In genomic region chr20:258269-258858, GRCh38 we compare ENCODE assay signal across 19 cellular contexts. TPM values are rescaled to one million over a fixed set of nuclear protein-coding genes. Genes with fewer than 3 reads are reported as not detected.
DNase-seq lines count a peak whose midpoint lies in the region; ATAC-seq, FAIRE-seq and TF ChIP-seq lines count a peak whose summit lies in the region.
"Had no signal": no experiment of that assay in that cellular context is flagged by ENCODE, and none has a peak within 500 bp of the region (broad histone marks: within the 10 kb centered on the region; RNA-seq: fewer than 3 reads in every experiment).

No MANE protein-coding gene starts in this region.

- peak overlapping the region; percentile 13 for H3K4me3 ChIP-seq in CD4-positive, CD25-positive, alpha-beta regulatory T cell (ENCODE audit: low read depth, low read length)
- H3K4me3 ChIP-seq in NB4 (ENCODE audit: low read depth, low read length) (no peak overlapping the region), K562 (no peak overlapping the region), esophagus muscularis mucosa (no peak overlapping the region)
- H3K4me3 ChIP-seq: A549, GM23338, PC-9 had no signal

- H2AFZ ChIP-seq in K562 (ENCODE audit: low read depth, low read length): peak overlapping the region; percentile 90
- H2AFZ ChIP-seq: GM23338, PC-9 had no signal

- TF ChIP-seq EP300 in K562 (IDR thresholded peaks at IDR 0.05; ENCODE audit: low read length) (no peak), esophagus muscularis mucosa (IDR thresholded peaks at IDR 0.05) (no peak)

- peaks cover 5% of the 10 kb centered on the region for H3K4me1 ChIP-seq in CD4-positive, CD25-positive, alpha-beta regulatory T cell (ENCODE audit: control insufficient read depth, insufficient read depth, low read length, poor library complexity, severe bottlenecking)
- H3K4me1 ChIP-seq in K562 (replicated peaks in 1 of 2; ENCODE audit: control insufficient read depth in 2 of 2, insufficient read depth in 2 of 2, low read length in 2 of 2) (peaks cover 6 to 21% of the 10 kb centered on the region in 2 experiments), esophagus muscularis mucosa (no peaks in the 10 kb centered on the region)
- H3K4me1 ChIP-seq: A549 had no signal

- H3K9ac ChIP-seq in K562 (ENCODE audit: insufficient read depth in 1 of 2, low read depth in 2 of 2, low read length in 2 of 2): peak overlapping the region in 1 of 2 experiments; percentile 3; a peak in 1 of 4 replicates

- peaks cover 12% of the 10 kb centered on the region for H3K4me1 Mint-ChIP-seq in activated T-cell treated with anti-CD3 and anti-CD28 coated beads, Interleukin-2, amount 50 U/mL, for 24 hours (ENCODE audit: low read depth)
- peaks cover 5 to 21% (median 11%) of the 10 kb centered on the region in 4 donors for H3K4me1 Mint-ChIP-seq in CD4-positive, CD25-positive, alpha-beta regulatory T cell

- no peaks in the 10 kb centered on the region for H4K20me1 ChIP-seq in K562 (replicated peaks; ENCODE audit: control insufficient read depth, insufficient read depth, low read length)

- H3K27ac ChIP-seq in CD4-positive, CD25-positive, alpha-beta regulatory T cell (ENCODE audit: insufficient read depth, low read length, poor library complexity, severe bottlenecking): no peak overlapping the region
- H3K27ac ChIP-seq in K562 (ENCODE audit: extremely low read depth, low read depth, low read length): peak overlapping the region; percentile 32; the same call in 1 of the 3 replicates
- H3K27ac ChIP-seq in esophagus muscularis mucosa (replicated peaks in 1 of 4): no peak overlapping the region
- H3K27ac ChIP-seq: A549, PC-9 had no signal

- no peaks in the 10 kb centered on the region for H3K9me3 ChIP-seq in CD4-positive, CD25-positive, alpha-beta regulatory T cell (ENCODE audit: control insufficient read depth in 2 of 2, low read length in 2 of 2)
- H3K9me3 ChIP-seq in K562 (replicated peaks; ENCODE audit: control insufficient read depth, insufficient read depth, low read depth, low read length): no peaks in the 10 kb centered on the region
- no peaks in the 10 kb centered on the region for H3K9me3 ChIP-seq in esophagus muscularis mucosa
- H3K9me3 ChIP-seq: A549 had no signal

- BruUV-seq in K562 (replicated peaks; lab: Mats Ljungman, UMichigan): no TSS peak

- H3K4me3 Mint-ChIP-seq in activated T-cell treated with anti-CD3 and anti-CD28 coated beads, Interleukin-2, amount 50 U/mL, for 24 hours: no peak overlapping the region
- H3K4me3 Mint-ChIP-seq in CD4-positive, CD25-positive, alpha-beta regulatory T cell: peak overlapping the region in 1 of 4 donors; percentile 56
- H3K4me3 Mint-ChIP-seq: CD8-positive, alpha-beta memory T cell; GM23338 had no signal

- POLR2A ChIA-PET in K562 (lab: Yijun Ruan, JAX): interaction anchor here (0.6 to 0.8 kb wide), 2 partner anchors 8 to 21 kb away, joined by 3 read pairs; no protein-coding TSS in a partner anchor

- H3K9me3 Mint-ChIP-seq in activated T-cell treated with anti-CD3 and anti-CD28 coated beads, Interleukin-2, amount 50 U/mL, for 24 hours: no peaks in the 10 kb centered on the region
- H3K9me3 Mint-ChIP-seq in CD4-positive, CD25-positive, alpha-beta regulatory T cell: no peaks in the 10 kb centered on the region
- H3K9me3 Mint-ChIP-seq: CD8-positive, alpha-beta memory T cell; GM23338 had no signal

- peak overlapping the region; percentile 24 for H3K27ac Mint-ChIP-seq in activated T-cell treated with anti-CD3 and anti-CD28 coated beads, Interleukin-2, amount 50 U/mL, for 24 hours
- H3K27ac Mint-ChIP-seq in CD4-positive, CD25-positive, alpha-beta regulatory T cell: peak overlapping the region in 2 of 3 donors; percentile 63 to 65
- H3K27ac Mint-ChIP-seq: GM23338 had no signal

- no peaks in the 10 kb centered on the region for H3K27me3 ChIP-seq in CD4-positive, CD25-positive, alpha-beta regulatory T cell (ENCODE audit: control insufficient read depth, insufficient read depth, low read length)
- H3K27me3 ChIP-seq in K562 (ENCODE audit: control insufficient read depth in 2 of 2, insufficient read depth in 2 of 2, low read length in 2 of 2): no peaks in the 10 kb centered on the region
- peaks cover 0 to 20% (median 0%) of the 10 kb centered on the region in 4 donors for H3K27me3 ChIP-seq in esophagus muscularis mucosa

- no peak for TF ChIP-seq RAD21 in K562 (CRISPR knock-in tag; conservative IDR thresholded peaks at IDR 0.05 in 1 of 2, IDR thresholded peaks at IDR 0.05 in 1 of 2)

- no peaks in the 10 kb centered on the region for H3K27me3 Mint-ChIP-seq in activated T-cell treated with anti-CD3 and anti-CD28 coated beads, Interleukin-2, amount 50 U/mL, for 24 hours
- H3K27me3 Mint-ChIP-seq in CD4-positive, CD25-positive, alpha-beta regulatory T cell: no peaks in the 10 kb centered on the region

- H3K9me1 ChIP-seq in K562 (ENCODE audit: control insufficient read depth, insufficient read depth, low read length): no peaks in the 10 kb centered on the region

- 24% methylated on average over 4 of the region's 4 CpGs for WGBS in K562 (ENCODE audit: insufficient coverage, low coverage, missing lambda C conversion rate)
- 46% methylated on average over 4 of the region's 4 CpGs for WGBS in esophagus muscularis mucosa

- peak; percentile 52 to 57 for ATAC-seq in CD4-positive, CD25-positive, alpha-beta regulatory T cell (ENCODE audit: low read depth in 2 of 2)
- ATAC-seq in K562: peak; percentile 55

- TF ChIP-seq CTCF in NB4 (IDR thresholded peaks at IDR 0.05; ENCODE audit: low read depth, low read length): no peak
- no peak for TF ChIP-seq CTCF in K562 (IDR thresholded peaks at IDR 0.05 in 2 of 3, conservative IDR thresholded peaks at IDR 0.05 in 1 of 3; ENCODE audit: insufficient read depth in 2 of 3, low read depth in 1 of 3, low read length in 3 of 3)
- TF ChIP-seq CTCF in esophagus muscularis mucosa (IDR thresholded peaks at IDR 0.05): no peak

- H3K36me3 ChIP-seq in CD4-positive, CD25-positive, alpha-beta regulatory T cell (ENCODE audit: control insufficient read depth, insufficient read depth, low read length): no peaks in the 10 kb centered on the region
- H3K36me3 ChIP-seq in K562 (ENCODE audit: control insufficient read depth, insufficient read depth, low read length) (no peaks in the 10 kb centered on the region), esophagus muscularis mucosa (no peaks in the 10 kb centered on the region)

- no peak for TF ChIP-seq POLR2A in NB4 (IDR thresholded peaks at IDR 0.05; ENCODE audit: extremely low read depth, insufficient read length)
- TF ChIP-seq POLR2A in K562 (conservative IDR thresholded peaks at IDR 0.05): no peak
- TF ChIP-seq POLR2A in esophagus muscularis mucosa (IDR thresholded peaks at IDR 0.05; ENCODE audit: low read depth): no peak

- FAIRE-seq in K562 (lab: Jason Lieb, UNC): no peak
- FAIRE-seq: GM18507 had no signal

- intact Hi-C loops in K562 (cut with micrococcal nuclease): loop anchor here (2.0 kb wide), 1 partner anchor 70 kb away; no protein-coding TSS in a partner anchor
- intact Hi-C loops in esophagus muscularis mucosa (cut with DNase I): no loop called here

- in situ Hi-C loops in K562 (cut with MboI): no loop called here

- no peaks in the 10 kb centered on the region for H3K36me3 Mint-ChIP-seq in activated T-cell treated with anti-CD3 and anti-CD28 coated beads, Interleukin-2, amount 50 U/mL, for 24 hours (ENCODE audit: low read depth)
- H3K36me3 Mint-ChIP-seq in CD4-positive, CD25-positive, alpha-beta regulatory T cell: no peaks in the 10 kb centered on the region
- H3K36me3 Mint-ChIP-seq: CD8-positive, alpha-beta memory T cell had no signal

- H3K4me2 ChIP-seq in K562 (ENCODE audit: insufficient read depth, low read length): no peak overlapping the region
- H3K4me2 ChIP-seq: A549, GM23338, PC-9 had no signal

- H3K79me2 ChIP-seq in K562 (ENCODE audit: control insufficient read depth, insufficient read depth, low read length): no peaks in the 10 kb centered on the region

- no peak for DNase-seq in activated T-cell treated with anti-CD3 and anti-CD28 coated beads, Interleukin-2, amount 50 U/mL, for 24 hours
- no peak for DNase-seq in activated T-cell treated with anti-CD3 and anti-CD28 coated beads, Interleukin-2, amount 50 U/mL, for 1 hour
- DNase-seq in CD4-positive, CD25-positive, alpha-beta regulatory T cell: peak in 1 of 3 donors; percentile 73
- DNase-seq in NB4 (ENCODE audit: low read depth) (peak; percentile 47), K562 (ENCODE audit: extremely low read depth in 1 of 4, low spot score in 3 of 4) (no peak), esophagus muscularis mucosa (ENCODE audit: extremely low spot score) (no peak)
- no peak for DNase-seq in stimulated activated CD4-positive, alpha-beta T cell treated with anti-CD3 and anti-CD28 coated beads, Interleukin-2, amount 100 ng/mL, for 24 hours
- DNase-seq: CD8-positive, alpha-beta memory T cell; DMS53; MV-4-11; NCI-H1417 treated with DMSO at 0.1 percent for 48 hours; NCI-H1930; NCI-H226; NCI-H524 treated with DMSO at 0.1 percent for 48 hours had no signal

- CTCF ChIA-PET in K562 (lab: Yijun Ruan, JAX; ENCODE audit: low intra/inter-chr PET ratio): interaction anchor here (0.6 kb wide), 1 partner anchor 173 kb away, joined by 3 read pairs; no protein-coding TSS in a partner anchor

RNA-seq across cellular contexts. Expression of gene DEFB132, which starts 0.8 kb away (rescaled TPM):
- total RNA-seq in CD4-positive, CD25-positive, alpha-beta regulatory T cell: not detected
- polyA plus RNA-seq in CD4-positive, CD25-positive, alpha-beta regulatory T cell: not detected
- total RNA-seq in K562 (2011; cell fraction: chromatin; rRNA removed; ENCODE audit: low replicate concordance): not detected in 2 replicates
- total RNA-seq in K562 (2011; cell fraction: nucleolus; rRNA removed): not detected in 2 replicates
- total RNA-seq in K562 (2011; cell fraction: nucleoplasm; rRNA removed): not detected in 2 replicates
- not detected in 2 replicates for total RNA-seq in K562 (2014; rRNA removed)
- not detected in 2 replicates for total RNA-seq in K562 (2014; rRNA removed; fragmentation: Illumina TruSeq; extraction: Trizol)
- total RNA-seq in K562 (2015; rRNA removed; fragmentation: Illumina TruSeq; extraction: Trizol): not detected in 2 replicates
- total RNA-seq in K562 (2021): not detected in 2 replicates
- polyA plus RNA-seq in K562 (2011; rRNA removed): not detected in 2 replicates
- not detected in 2 replicates for polyA plus RNA-seq in K562 (2011; cell fraction: cytosol; rRNA removed)
- not detected in 2 replicates for polyA plus RNA-seq in K562 (2011; cell fraction: nucleus; rRNA removed)
- polyA plus RNA-seq in K562 (2012): not detected in 2 replicates
- not detected in 2 replicates for polyA plus RNA-seq in K562 (2014; fragmentation: Illumina TruSeq; extraction: Trizol)
- not detected for polyA plus RNA-seq in K562 (2014; fragmentation: Nextera tagmentation; extraction: Ambion mirVana)
- not detected in 2 replicates for polyA plus RNA-seq in K562 (2014; rRNA removed)
- not detected in 2 replicates for polyA minus RNA-seq in K562 (2011; rRNA and poly(A)+ RNA removed)
- polyA minus RNA-seq in K562 (2011; cell fraction: cytosol; rRNA and poly(A)+ RNA removed): not detected in 2 replicates
- polyA minus RNA-seq in K562 (2011; cell fraction: nucleus; rRNA and poly(A)+ RNA removed): not detected in 2 replicates
- total RNA-seq in esophagus muscularis mucosa: not detected
- total RNA-seq: CD8-positive, alpha-beta memory T cell; GM23338; PC-9 had no signal
- polyA plus RNA-seq: A549; BJ; CD8-positive, alpha-beta memory T cell; GM23338 had no signal

RNA-seq across cellular contexts. Expression of gene DEFB129, which starts 31.3 kb away (rescaled TPM):
- total RNA-seq in CD4-positive, CD25-positive, alpha-beta regulatory T cell: not detected
- polyA plus RNA-seq in CD4-positive, CD25-positive, alpha-beta regulatory T cell: not detected
- not detected in 2 replicates for total RNA-seq in K562 (2011; cell fraction: chromatin; rRNA removed; ENCODE audit: low replicate concordance)
- not detected in 2 replicates for total RNA-seq in K562 (2011; cell fraction: nucleolus; rRNA removed)
- not detected in 2 replicates for total RNA-seq in K562 (2011; cell fraction: nucleoplasm; rRNA removed)
- total RNA-seq in K562 (2014; rRNA removed) (not detected in 2 replicates), K562 (2014; rRNA removed; fragmentation: Illumina TruSeq; extraction: Trizol) (not detected in 2 replicates), K562 (2015; rRNA removed; fragmentation: Illumina TruSeq; extraction: Trizol) (not detected in 2 replicates), K562 (2021) (not detected in 2 replicates), esophagus muscularis mucosa (not detected)
- polyA plus RNA-seq in K562 (2011; rRNA removed) (not detected in 2 replicates), K562 (2014; fragmentation: Illumina TruSeq; extraction: Trizol) (not detected in 2 replicates), K562 (2014; fragmentation: Nextera tagmentation; extraction: Ambion mirVana) (not detected), K562 (2014; rRNA removed) (not detected in 2 replicates)
- not detected in 2 replicates for polyA plus RNA-seq in K562 (2011; cell fraction: cytosol; rRNA removed)
- not detected in 2 replicates for polyA plus RNA-seq in K562 (2011; cell fraction: nucleus; rRNA removed)
- not detected in 2 replicates for polyA plus RNA-seq in K562 (2012)
- polyA minus RNA-seq in K562 (2011; rRNA and poly(A)+ RNA removed): not detected in 2 replicates
- polyA minus RNA-seq in K562 (2011; cell fraction: cytosol; rRNA and poly(A)+ RNA removed): not detected in 2 replicates
- polyA minus RNA-seq in K562 (2011; cell fraction: nucleus; rRNA and poly(A)+ RNA removed): not detected in 2 replicates
- total RNA-seq: CD8-positive, alpha-beta memory T cell; GM23338; PC-9 had no signal
- polyA plus RNA-seq: A549; BJ; CD8-positive, alpha-beta memory T cell; GM23338 had no signal

RNA-seq across cellular contexts. Expression of gene C20orf96, which starts 32.2 kb away (rescaled TPM):
- 1.1 TPM for total RNA-seq in CD4-positive, CD25-positive, alpha-beta regulatory T cell
- polyA plus RNA-seq in CD4-positive, CD25-positive, alpha-beta regulatory T cell: under 1 TPM; 0.10 to 0.52 (median 0.31) TPM
- total RNA-seq in K562 (2011; cell fraction: chromatin; rRNA removed; ENCODE audit: low replicate concordance): 40.0 and 54.2 TPM in 2 replicates
- total RNA-seq in K562 (2011; cell fraction: nucleolus; rRNA removed): 27.8 and 28.2 TPM in 2 replicates
- total RNA-seq in K562 (2011; cell fraction: nucleoplasm; rRNA removed): 25.0 and 27.3 TPM in 2 replicates
- total RNA-seq in K562 (2014; rRNA removed) (1.5 and 2.0 TPM in 2 replicates), K562 (2014; rRNA removed; fragmentation: Illumina TruSeq; extraction: Trizol) (2.4 and 3.0 TPM in 2 replicates), K562 (2015; rRNA removed; fragmentation: Illumina TruSeq; extraction: Trizol) (2.1 and 2.3 TPM in 2 replicates), K562 (2021) (10.1 TPM in 2 replicates), esophagus muscularis mucosa (1 to 10 TPM; 1.7 to 2.6 (median 2.3) TPM)
- polyA plus RNA-seq in K562 (2011; rRNA removed) (11.0 and 22.6 TPM in 2 replicates), K562 (2014; fragmentation: Illumina TruSeq; extraction: Trizol) (8.4 and 9.8 TPM in 2 replicates), K562 (2014; fragmentation: Nextera tagmentation; extraction: Ambion mirVana) (1 to 10 TPM; 1.7 to 4.2 TPM), K562 (2014; rRNA removed) (9.1 and 11.7 TPM in 2 replicates)
- polyA plus RNA-seq in K562 (2011; cell fraction: cytosol; rRNA removed): 5.7 and 11.5 TPM in 2 replicates
- 35.3 and 52.8 TPM in 2 replicates for polyA plus RNA-seq in K562 (2011; cell fraction: nucleus; rRNA removed)
- polyA plus RNA-seq in K562 (2012): 8.6 and 10.2 TPM in 2 replicates
- 6.5 and 8.2 TPM in 2 replicates for polyA minus RNA-seq in K562 (2011; rRNA and poly(A)+ RNA removed)
- polyA minus RNA-seq in K562 (2011; cell fraction: cytosol; rRNA and poly(A)+ RNA removed): 3.1 and 3.6 TPM in 2 replicates
- polyA minus RNA-seq in K562 (2011; cell fraction: nucleus; rRNA and poly(A)+ RNA removed): 8.6 and 19.5 TPM in 2 replicates

RNA-seq across cellular contexts. Expression of gene ZCCHC3, which starts 39.0 kb away (rescaled TPM):
- 19.7 TPM for total RNA-seq in CD4-positive, CD25-positive, alpha-beta regulatory T cell
- polyA plus RNA-seq in CD4-positive, CD25-positive, alpha-beta regulatory T cell: 10 to 100 TPM in 1 of 4 donors, 1 to 10 TPM in 3; 5.9 to 12.7 (median 7.9) TPM
- 6.9 and 11.2 TPM in 2 replicates for total RNA-seq in K562 (2011; cell fraction: chromatin; rRNA removed; ENCODE audit: low replicate concordance)
- 9.6 and 12.0 TPM in 2 replicates for total RNA-seq in K562 (2011; cell fraction: nucleolus; rRNA removed)
- 10.6 and 13.3 TPM in 2 replicates for total RNA-seq in K562 (2011; cell fraction: nucleoplasm; rRNA removed)
- total RNA-seq in K562 (2014; rRNA removed) (23.2 and 28.2 TPM in 2 replicates), K562 (2014; rRNA removed; fragmentation: Illumina TruSeq; extraction: Trizol) (10.1 and 10.2 TPM in 2 replicates), K562 (2015; rRNA removed; fragmentation: Illumina TruSeq; extraction: Trizol) (12.8 and 13.9 TPM in 2 replicates), K562 (2021) (22.1 and 22.5 TPM in 2 replicates), esophagus muscularis mucosa (10 to 100 TPM; 13.3 to 29.9 (median 19.7) TPM)
- polyA plus RNA-seq in K562 (2011; rRNA removed) (21.2 and 22.0 TPM in 2 replicates), K562 (2014; fragmentation: Illumina TruSeq; extraction: Trizol) (16.5 and 17.6 TPM in 2 replicates), K562 (2014; fragmentation: Nextera tagmentation; extraction: Ambion mirVana) (1 to 10 TPM; 2.8 to 4.0 TPM), K562 (2014; rRNA removed) (22.4 and 23.3 TPM in 2 replicates)
- 18.7 and 24.5 TPM in 2 replicates for polyA plus RNA-seq in K562 (2011; cell fraction: cytosol; rRNA removed)
- polyA plus RNA-seq in K562 (2011; cell fraction: nucleus; rRNA removed): 13.2 and 18.2 TPM in 2 replicates
- 17.7 and 19.5 TPM in 2 replicates for polyA plus RNA-seq in K562 (2012)
- polyA minus RNA-seq in K562 (2011; rRNA and poly(A)+ RNA removed): 11.1 and 11.7 TPM in 2 replicates
- 10.8 and 12.2 TPM in 2 replicates for polyA minus RNA-seq in K562 (2011; cell fraction: cytosol; rRNA and poly(A)+ RNA removed)
- polyA minus RNA-seq in K562 (2011; cell fraction: nucleus; rRNA and poly(A)+ RNA removed): 3.9 and 9.7 TPM in 2 replicates
